ENCODE assay signal across 24 cellular contexts in genomic region chr15:62797171-62797570, GRCh38.
DNase-seq lines count a peak whose midpoint lies in the region; ATAC-seq and TF ChIP-seq lines count a peak whose summit lies in the region.
"Had no signal": no experiment of that assay in that cellular context is flagged by ENCODE, and none has a peak within 500 bp of the region (broad histone marks: within the 10 kb centered on the region; RNA-seq: fewer than 3 reads in every experiment).

No MANE protein-coding gene starts in this region.

- ATAC-seq in activated naive CD4-positive, alpha-beta T cell treated with anti-CD3 and anti-CD28 coated beads, Interleukin-2, amount 50 U/mL, for 72 hours: no peak
- no peak for ATAC-seq in WTC11
- no peak for ATAC-seq in activated CD4-positive, CD25-positive, alpha-beta regulatory T cell treated with anti-CD3 and anti-CD28 coated beads, Interleukin-2, amount 50 U/mL, for 24 hours
- ATAC-seq: GM12878, SK-N-SH treated with all-trans-retinoic acid at 6 μM for 48 hours had no signal

- intact Hi-C loops in activated naive CD4-positive, alpha-beta T cell treated with anti-CD3 and anti-CD28 coated beads for 36 hours (cut with micrococcal nuclease): no loop called here

- no peaks in the 10 kb centered on the region for H3K4me1 Mint-ChIP-seq in activated naive CD4-positive, alpha-beta T cell treated with anti-CD3 and anti-CD28 coated beads for 36 hours (ENCODE audit: low read depth)
- H3K4me1 Mint-ChIP-seq in WTC11: peaks cover 14% of the 10 kb centered on the region
- peaks cover 48% of the 10 kb centered on the region for H3K4me1 Mint-ChIP-seq in nephron progenitor cell
- no peaks in the 10 kb centered on the region for H3K4me1 Mint-ChIP-seq in T-helper 2 cell treated with Interferon-gamma antibody and Interleukin-4, amounts not matched to agents 5 μg/mL and 100 μg/mL, for 36 hours (ENCODE audit: low read depth)
- H3K4me1 Mint-ChIP-seq: CD14-positive monocyte had no signal

- peak overlapping the region; percentile 34 to 73 for H3K27ac Mint-ChIP-seq in activated naive CD4-positive, alpha-beta T cell treated with anti-CD3 and anti-CD28 coated beads, Interleukin-2, amount 50 U/mL, for 72 hours
- H3K27ac Mint-ChIP-seq in activated naive CD4-positive, alpha-beta T cell treated with anti-CD3 and anti-CD28 coated beads for 36 hours: no peak overlapping the region
- H3K27ac Mint-ChIP-seq in WTC11: peak overlapping the region; percentile 44; the same call in 1 of the 2 replicates
- peak overlapping the region; percentile 64 for H3K27ac Mint-ChIP-seq in nephron progenitor cell
- no peak overlapping the region for H3K27ac Mint-ChIP-seq in T-helper 2 cell treated with Interferon-gamma antibody and Interleukin-4, amounts not matched to agents 5 μg/mL and 100 μg/mL, for 36 hours

- H3K4me3 Mint-ChIP-seq in activated naive CD4-positive, alpha-beta T cell treated with anti-CD3 and anti-CD28 coated beads for 36 hours: no peak overlapping the region
- H3K4me3 Mint-ChIP-seq in WTC11 (no peak overlapping the region), nephron progenitor cell (no peak overlapping the region)
- no peak overlapping the region for H3K4me3 Mint-ChIP-seq in T-helper 2 cell treated with Interferon-gamma antibody and Interleukin-4, amounts not matched to agents 5 μg/mL and 100 μg/mL, for 36 hours
- H3K4me3 Mint-ChIP-seq: CD14-positive monocyte had no signal

- no peaks in the 10 kb centered on the region for H3K27me3 Mint-ChIP-seq in activated naive CD4-positive, alpha-beta T cell treated with anti-CD3 and anti-CD28 coated beads for 36 hours (ENCODE audit: low read depth)
- no peaks in the 10 kb centered on the region for H3K27me3 Mint-ChIP-seq in WTC11 (ENCODE audit: low read depth)
- H3K27me3 Mint-ChIP-seq in nephron progenitor cell (ENCODE audit: low read depth, poor library complexity): peaks cover 3% of the 10 kb centered on the region
- H3K27me3 Mint-ChIP-seq in T-helper 2 cell treated with Interferon-gamma antibody and Interleukin-4, amounts not matched to agents 5 μg/mL and 100 μg/mL, for 36 hours (ENCODE audit: low read depth): no peaks in the 10 kb centered on the region

- POLR2A ChIA-PET in WTC11 (lab: Charles Lee): no interaction called here

- CTCF ChIA-PET in activated naive CD4-positive, alpha-beta T cell treated with anti-CD3 and anti-CD28 coated beads for 36 hours (lab: Charles Lee): no interaction called here
- CTCF ChIA-PET in WTC11 (lab: Charles Lee): interaction anchor here (1.6 to 1.7 kb wide), 2 partner anchors 15 to 250 kb away, joined by 4 read pairs; no protein-coding TSS in a partner anchor

- no peaks in the 10 kb centered on the region for H3K36me3 Mint-ChIP-seq in activated naive CD4-positive, alpha-beta T cell treated with anti-CD3 and anti-CD28 coated beads, Interleukin-2, amount 50 U/mL, for 72 hours
- H3K36me3 Mint-ChIP-seq in activated naive CD4-positive, alpha-beta T cell treated with anti-CD3 and anti-CD28 coated beads for 36 hours (ENCODE audit: low read depth): no peaks in the 10 kb centered on the region
- H3K36me3 Mint-ChIP-seq in WTC11 (no peaks in the 10 kb centered on the region; the same call in 1 of the 2 replicates), nephron progenitor cell (ENCODE audit: low read depth) (peaks cover 8% of the 10 kb centered on the region)
- H3K36me3 Mint-ChIP-seq in T-helper 2 cell treated with Interferon-gamma antibody and Interleukin-4, amounts not matched to agents 5 μg/mL and 100 μg/mL, for 36 hours (ENCODE audit: low read depth): no peaks in the 10 kb centered on the region
- H3K36me3 Mint-ChIP-seq: CD14-positive monocyte had no signal

- H3K9me3 Mint-ChIP-seq in activated naive CD4-positive, alpha-beta T cell treated with anti-CD3 and anti-CD28 coated beads, Interleukin-2, amount 50 U/mL, for 72 hours: no peaks in the 10 kb centered on the region
- H3K9me3 Mint-ChIP-seq in activated naive CD4-positive, alpha-beta T cell treated with anti-CD3 and anti-CD28 coated beads for 36 hours: no peaks in the 10 kb centered on the region
- H3K9me3 Mint-ChIP-seq in WTC11 (no peaks in the 10 kb centered on the region), nephron progenitor cell (no peaks in the 10 kb centered on the region)
- no peaks in the 10 kb centered on the region for H3K9me3 Mint-ChIP-seq in T-helper 2 cell treated with Interferon-gamma antibody and Interleukin-4, amounts not matched to agents 5 μg/mL and 100 μg/mL, for 36 hours
- H3K9me3 Mint-ChIP-seq: CD14-positive monocyte had no signal

- DNase-seq in activated naive CD4-positive, alpha-beta T cell treated with anti-CD3 and anti-CD28 coated beads, Interleukin-2, amount 50 U/mL, for 72 hours (ENCODE audit: low spot score in 2 of 2): no peak
- DNase-seq in activated naive CD4-positive, alpha-beta T cell treated with anti-CD3 and anti-CD28 coated beads for 36 hours: no peak
- DNase-seq in WTC11 (ENCODE audit: low spot score) (no peak), nephron progenitor cell (no peak), epidermal melanocyte (ENCODE audit: insufficient read length, low spot score) (no peak), COLO668 (lab: John Stamatoyannopoulos, UW; ENCODE audit: unreplicated experiment) (no peak)
- no peak for DNase-seq in T-helper 2 cell treated with Interferon-gamma antibody and Interleukin-4, amounts not matched to agents 5 μg/mL and 100 μg/mL, for 36 hours (ENCODE audit: low spot score)
- DNase-seq: 8988T, ACHN, BE2C, DMS79, EL, GDM1, HCEC 1CT, KG1, MG63, NCI-H2029, NCI-H446, NCI-H524 treated with DMSO at 0.1 percent for 48 hours, NCI-H774 had no signal

- no peak for TF ChIP-seq CTCF in WTC11 (IDR thresholded peaks at IDR 0.05)
- TF ChIP-seq CTCF in nephron progenitor cell (IDR thresholded peaks at IDR 0.05): no peak

TF ChIP-seq in WTC11, 78 proteins besides CTCF, POLR2A, EP300 and RAD21:
- TF ChIP-seq TCF7 (CRISPR knock-in tag; IDR thresholded peaks at IDR 0.05; ENCODE audit: low read depth) (no peak), PRRX2 (CRISPR knock-in tag; IDR thresholded peaks at IDR 0.05) (no peak), NR1H2 (CRISPR knock-in tag; IDR thresholded peaks at IDR 0.05) (no peak)

Comparison
In these comparisons a context has a peak if more than half of its experiments do, and no peak if none do; other contexts are left out.
1. H3K27ac Mint-ChIP-seq: peak in activated naive CD4-positive, alpha-beta T cell treated with anti-CD3 and anti-CD28 coated beads, Interleukin-2, amount 50 U/mL, for 72 hours (2 of 2), WTC11 (single experiment) and nephron progenitor cell (single experiment); none in activated naive CD4-positive, alpha-beta T cell treated with anti-CD3 and anti-CD28 coated beads for 36 hours (single experiment) and T-helper 2 cell treated with Interferon-gamma antibody and Interleukin-4, amounts not matched to agents 5 μg/mL and 100 μg/mL, for 36 hours (single experiment).